Comparison of ENCODE assay signal across 1 cellular context in the genomic region with DNA sequence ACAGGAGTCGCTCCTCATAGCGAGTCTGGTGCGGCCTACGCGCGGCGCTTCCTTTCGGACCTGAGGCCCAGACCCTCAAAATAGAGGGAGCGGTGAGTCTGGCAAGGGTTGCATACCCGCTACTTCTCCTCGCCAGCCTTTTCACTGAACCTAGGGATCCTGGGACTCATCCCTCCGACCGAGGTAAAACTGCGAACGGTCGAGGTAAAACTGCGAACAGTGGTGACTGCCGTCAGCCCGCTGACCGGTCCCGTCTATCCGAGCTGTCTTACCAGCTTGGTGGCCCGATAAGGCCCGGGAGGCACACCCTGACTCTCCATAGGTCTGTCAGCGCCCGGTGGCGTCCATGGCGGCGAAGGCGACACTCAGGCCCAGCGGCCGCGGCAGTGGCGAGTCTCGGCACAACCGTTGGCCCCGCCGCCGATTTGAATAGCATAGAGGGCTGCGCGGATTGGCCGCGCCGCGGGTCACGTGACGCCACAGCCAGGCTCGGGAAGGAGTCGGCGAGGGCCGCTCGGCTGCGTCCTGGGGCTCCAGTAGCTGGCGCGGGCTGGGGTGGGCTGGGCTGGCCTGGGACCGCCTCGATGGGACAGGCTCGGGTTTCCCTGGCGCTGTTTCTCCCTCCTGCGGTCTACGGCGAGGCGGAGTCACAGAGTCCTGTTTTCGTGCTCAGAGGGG.
TF ChIP-seq lines count a peak whose summit lies in the region.

A gene with protein sequence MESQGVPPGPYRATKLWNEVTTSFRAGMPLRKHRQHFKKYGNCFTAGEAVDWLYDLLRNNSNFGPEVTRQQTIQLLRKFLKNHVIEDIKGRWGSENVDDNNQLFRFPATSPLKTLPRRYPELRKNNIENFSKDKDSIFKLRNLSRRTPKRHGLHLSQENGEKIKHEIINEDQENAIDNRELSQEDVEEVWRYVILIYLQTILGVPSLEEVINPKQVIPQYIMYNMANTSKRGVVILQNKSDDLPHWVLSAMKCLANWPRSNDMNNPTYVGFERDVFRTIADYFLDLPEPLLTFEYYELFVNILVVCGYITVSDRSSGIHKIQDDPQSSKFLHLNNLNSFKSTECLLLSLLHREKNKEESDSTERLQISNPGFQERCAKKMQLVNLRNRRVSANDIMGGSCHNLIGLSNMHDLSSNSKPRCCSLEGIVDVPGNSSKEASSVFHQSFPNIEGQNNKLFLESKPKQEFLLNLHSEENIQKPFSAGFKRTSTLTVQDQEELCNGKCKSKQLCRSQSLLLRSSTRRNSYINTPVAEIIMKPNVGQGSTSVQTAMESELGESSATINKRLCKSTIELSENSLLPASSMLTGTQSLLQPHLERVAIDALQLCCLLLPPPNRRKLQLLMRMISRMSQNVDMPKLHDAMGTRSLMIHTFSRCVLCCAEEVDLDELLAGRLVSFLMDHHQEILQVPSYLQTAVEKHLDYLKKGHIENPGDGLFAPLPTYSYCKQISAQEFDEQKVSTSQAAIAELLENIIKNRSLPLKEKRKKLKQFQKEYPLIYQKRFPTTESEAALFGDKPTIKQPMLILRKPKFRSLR (minus strand): TSS at position 403 of the 678 bp plus-strand sequence. CDS start 83 bp downstream, at position 320.

TF ChIP-seq in HepG2, 621 proteins besides CTCF, POLR2A, EP300 and RAD21 (continued from another document and continues in another):
- TF ChIP-seq ZSCAN31 (CRISPR knock-in tag; IDR thresholded peaks at IDR 0.05; ENCODE audit: low read depth) (peak; percentile 77; the same call in 1 of the 2 replicates), NFE2 (CRISPR knock-in tag; IDR thresholded peaks at IDR 0.05) (no peak), MAFF (IDR thresholded peaks at IDR 0.05; ENCODE audit: low read depth, low read length) (no peak), HMG20B (CRISPR knock-in tag; conservative IDR thresholded peaks at IDR 0.05) (no peak), ZBTB7B (CRISPR knock-in tag; IDR thresholded peaks at IDR 0.05) (no peak), ASH2L (IDR thresholded peaks at IDR 0.05; ENCODE audit: insufficient read length, low read depth, low read length) (peak; percentile 90), ZNF83 (CRISPR knock-in tag; IDR thresholded peaks at IDR 0.05; ENCODE audit: borderline replicate concordance) (no peak), HDAC1 (CRISPR knock-in tag; IDR thresholded peaks at IDR 0.05) (peak; percentile 100), KAT8 (CRISPR knock-in tag; IDR thresholded peaks at IDR 0.05) (0 out of 2 replicates have a peak, but pooled peaks have one; percentile 40), PHF5A (CRISPR knock-in tag; IDR thresholded peaks at IDR 0.05; ENCODE audit: low read depth, unreplicated experiment) (no peak), TBL1XR1 (IDR thresholded peaks at IDR 0.05; ENCODE audit: borderline replicate concordance, low read length, partially characterized antibody) (no peak), EEA1 (CRISPR knock-in tag; IDR thresholded peaks at IDR 0.05; ENCODE audit: borderline replicate concordance) (no peak), FOXJ3 (CRISPR knock-in tag; IDR thresholded peaks at IDR 0.05; ENCODE audit: borderline replicate concordance) (no peak), ZFAT (CRISPR knock-in tag; conservative IDR thresholded peaks at IDR 0.05) (no peak), ZNF670 (CRISPR knock-in tag; IDR thresholded peaks at IDR 0.05; ENCODE audit: borderline replicate concordance) (no peak), THAP11 (CRISPR knock-in tag; IDR thresholded peaks at IDR 0.05) (peak; percentile 33; the same call in 1 of the 2 replicates), HDAC2 (CRISPR knock-in tag; IDR thresholded peaks at IDR 0.05) (peak; percentile 64), NONO (IDR thresholded peaks at IDR 0.05) (no peak), NONO (CRISPR knock-in tag; conservative IDR thresholded peaks at IDR 0.05) (peak; percentile 64), ZNF713 (CRISPR knock-in tag; IDR thresholded peaks at IDR 0.05) (no peak), ZNF205 (CRISPR knock-in tag; IDR thresholded peaks at IDR 0.05) (no peak), ARHGAP35 (CRISPR knock-in tag; IDR thresholded peaks at IDR 0.05; ENCODE audit: borderline replicate concordance) (0 out of 2 replicates have a peak, but pooled peaks have one; percentile 64), MBD4 (IDR thresholded peaks at IDR 0.05; ENCODE audit: borderline replicate concordance, low read length) (no peak), ZNF615 (CRISPR knock-in tag; IDR thresholded peaks at IDR 0.05; ENCODE audit: borderline replicate concordance) (no peak), RBFOX2 (IDR thresholded peaks at IDR 0.05; ENCODE audit: low read depth, low read length) (peak; percentile 83), ZFP1 (CRISPR knock-in tag; IDR thresholded peaks at IDR 0.05) (no peak), TCF7 (IDR thresholded peaks at IDR 0.05; ENCODE audit: low read depth) (no peak), SNAPC2 (CRISPR knock-in tag; IDR thresholded peaks at IDR 0.05) (no peak)
- TF ChIP-seq, protein P1, sequence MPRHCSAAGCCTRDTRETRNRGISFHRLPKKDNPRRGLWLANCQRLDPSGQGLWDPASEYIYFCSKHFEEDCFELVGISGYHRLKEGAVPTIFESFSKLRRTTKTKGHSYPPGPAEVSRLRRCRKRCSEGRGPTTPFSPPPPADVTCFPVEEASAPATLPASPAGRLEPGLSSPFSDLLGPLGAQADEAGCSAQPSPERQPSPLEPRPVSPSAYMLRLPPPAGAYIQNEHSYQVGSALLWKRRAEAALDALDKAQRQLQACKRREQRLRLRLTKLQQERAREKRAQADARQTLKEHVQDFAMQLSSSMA (CRISPR knock-in tag; IDR thresholded peaks at IDR 0.05): no peak
- TF ChIP-seq, protein P2, sequence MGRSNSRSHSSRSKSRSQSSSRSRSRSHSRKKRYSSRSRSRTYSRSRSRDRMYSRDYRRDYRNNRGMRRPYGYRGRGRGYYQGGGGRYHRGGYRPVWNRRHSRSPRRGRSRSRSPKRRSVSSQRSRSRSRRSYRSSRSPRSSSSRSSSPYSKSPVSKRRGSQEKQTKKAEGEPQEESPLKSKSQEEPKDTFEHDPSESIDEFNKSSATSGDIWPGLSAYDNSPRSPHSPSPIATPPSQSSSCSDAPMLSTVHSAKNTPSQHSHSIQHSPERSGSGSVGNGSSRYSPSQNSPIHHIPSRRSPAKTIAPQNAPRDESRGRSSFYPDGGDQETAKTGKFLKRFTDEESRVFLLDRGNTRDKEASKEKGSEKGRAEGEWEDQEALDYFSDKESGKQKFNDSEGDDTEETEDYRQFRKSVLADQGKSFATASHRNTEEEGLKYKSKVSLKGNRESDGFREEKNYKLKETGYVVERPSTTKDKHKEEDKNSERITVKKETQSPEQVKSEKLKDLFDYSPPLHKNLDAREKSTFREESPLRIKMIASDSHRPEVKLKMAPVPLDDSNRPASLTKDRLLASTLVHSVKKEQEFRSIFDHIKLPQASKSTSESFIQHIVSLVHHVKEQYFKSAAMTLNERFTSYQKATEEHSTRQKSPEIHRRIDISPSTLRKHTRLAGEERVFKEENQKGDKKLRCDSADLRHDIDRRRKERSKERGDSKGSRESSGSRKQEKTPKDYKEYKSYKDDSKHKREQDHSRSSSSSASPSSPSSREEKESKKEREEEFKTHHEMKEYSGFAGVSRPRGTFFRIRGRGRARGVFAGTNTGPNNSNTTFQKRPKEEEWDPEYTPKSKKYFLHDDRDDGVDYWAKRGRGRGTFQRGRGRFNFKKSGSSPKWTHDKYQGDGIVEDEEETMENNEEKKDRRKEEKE (IDR thresholded peaks at IDR 0.05): no peak
- TF ChIP-seq, protein P3, sequence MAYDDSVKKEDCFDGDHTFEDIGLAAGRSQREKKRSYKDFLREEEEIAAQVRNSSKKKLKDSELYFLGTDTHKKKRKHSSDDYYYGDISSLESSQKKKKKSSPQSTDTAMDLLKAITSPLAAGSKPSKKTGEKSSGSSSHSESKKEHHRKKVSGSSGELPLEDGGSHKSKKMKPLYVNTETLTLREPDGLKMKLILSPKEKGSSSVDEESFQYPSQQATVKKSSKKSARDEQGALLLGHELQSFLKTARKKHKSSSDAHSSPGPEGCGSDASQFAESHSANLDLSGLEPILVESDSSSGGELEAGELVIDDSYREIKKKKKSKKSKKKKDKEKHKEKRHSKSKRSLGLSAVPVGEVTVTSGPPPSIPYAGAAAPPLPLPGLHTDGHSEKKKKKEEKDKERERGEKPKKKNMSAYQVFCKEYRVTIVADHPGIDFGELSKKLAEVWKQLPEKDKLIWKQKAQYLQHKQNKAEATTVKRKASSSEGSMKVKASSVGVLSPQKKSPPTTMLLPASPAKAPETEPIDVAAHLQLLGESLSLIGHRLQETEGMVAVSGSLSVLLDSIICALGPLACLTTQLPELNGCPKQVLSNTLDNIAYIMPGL (CRISPR knock-in tag; IDR thresholded peaks at IDR 0.05; ENCODE audit: borderline replicate concordance in 1 of 2, low read depth in 1 of 2): peak; percentile 28 to 82; a peak in 3 of 4 replicates
- TF ChIP-seq, protein P4, sequence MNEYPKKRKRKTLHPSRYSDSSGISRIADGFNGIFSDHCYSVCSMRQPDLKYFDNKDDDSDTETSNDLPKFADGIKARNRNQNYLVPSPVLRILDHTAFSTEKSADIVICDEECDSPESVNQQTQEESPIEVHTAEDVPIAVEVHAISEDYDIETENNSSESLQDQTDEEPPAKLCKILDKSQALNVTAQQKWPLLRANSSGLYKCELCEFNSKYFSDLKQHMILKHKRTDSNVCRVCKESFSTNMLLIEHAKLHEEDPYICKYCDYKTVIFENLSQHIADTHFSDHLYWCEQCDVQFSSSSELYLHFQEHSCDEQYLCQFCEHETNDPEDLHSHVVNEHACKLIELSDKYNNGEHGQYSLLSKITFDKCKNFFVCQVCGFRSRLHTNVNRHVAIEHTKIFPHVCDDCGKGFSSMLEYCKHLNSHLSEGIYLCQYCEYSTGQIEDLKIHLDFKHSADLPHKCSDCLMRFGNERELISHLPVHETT (CRISPR knock-in tag; conservative IDR thresholded peaks at IDR 0.05): 0 out of 2 replicates have a peak, but pooled peaks have one; percentile 8
- TF ChIP-seq, protein P5, sequence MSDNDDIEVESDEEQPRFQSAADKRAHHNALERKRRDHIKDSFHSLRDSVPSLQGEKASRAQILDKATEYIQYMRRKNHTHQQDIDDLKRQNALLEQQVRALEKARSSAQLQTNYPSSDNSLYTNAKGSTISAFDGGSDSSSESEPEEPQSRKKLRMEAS (IDR thresholded peaks at IDR 0.05): peak; percentile 76
- TF ChIP-seq, protein P6, sequence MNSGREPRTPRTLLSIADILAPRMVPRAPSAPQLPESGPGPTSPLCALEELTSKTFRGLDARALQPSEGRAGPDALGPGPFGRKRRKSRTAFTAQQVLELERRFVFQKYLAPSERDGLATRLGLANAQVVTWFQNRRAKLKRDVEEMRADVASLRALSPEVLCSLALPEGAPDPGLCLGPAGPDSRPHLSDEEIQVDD (CRISPR knock-in tag; IDR thresholded peaks at IDR 0.05; ENCODE audit: borderline replicate concordance): 0 out of 2 replicates have a peak, but pooled peaks have one; percentile 56
- TF ChIP-seq, protein P7, sequence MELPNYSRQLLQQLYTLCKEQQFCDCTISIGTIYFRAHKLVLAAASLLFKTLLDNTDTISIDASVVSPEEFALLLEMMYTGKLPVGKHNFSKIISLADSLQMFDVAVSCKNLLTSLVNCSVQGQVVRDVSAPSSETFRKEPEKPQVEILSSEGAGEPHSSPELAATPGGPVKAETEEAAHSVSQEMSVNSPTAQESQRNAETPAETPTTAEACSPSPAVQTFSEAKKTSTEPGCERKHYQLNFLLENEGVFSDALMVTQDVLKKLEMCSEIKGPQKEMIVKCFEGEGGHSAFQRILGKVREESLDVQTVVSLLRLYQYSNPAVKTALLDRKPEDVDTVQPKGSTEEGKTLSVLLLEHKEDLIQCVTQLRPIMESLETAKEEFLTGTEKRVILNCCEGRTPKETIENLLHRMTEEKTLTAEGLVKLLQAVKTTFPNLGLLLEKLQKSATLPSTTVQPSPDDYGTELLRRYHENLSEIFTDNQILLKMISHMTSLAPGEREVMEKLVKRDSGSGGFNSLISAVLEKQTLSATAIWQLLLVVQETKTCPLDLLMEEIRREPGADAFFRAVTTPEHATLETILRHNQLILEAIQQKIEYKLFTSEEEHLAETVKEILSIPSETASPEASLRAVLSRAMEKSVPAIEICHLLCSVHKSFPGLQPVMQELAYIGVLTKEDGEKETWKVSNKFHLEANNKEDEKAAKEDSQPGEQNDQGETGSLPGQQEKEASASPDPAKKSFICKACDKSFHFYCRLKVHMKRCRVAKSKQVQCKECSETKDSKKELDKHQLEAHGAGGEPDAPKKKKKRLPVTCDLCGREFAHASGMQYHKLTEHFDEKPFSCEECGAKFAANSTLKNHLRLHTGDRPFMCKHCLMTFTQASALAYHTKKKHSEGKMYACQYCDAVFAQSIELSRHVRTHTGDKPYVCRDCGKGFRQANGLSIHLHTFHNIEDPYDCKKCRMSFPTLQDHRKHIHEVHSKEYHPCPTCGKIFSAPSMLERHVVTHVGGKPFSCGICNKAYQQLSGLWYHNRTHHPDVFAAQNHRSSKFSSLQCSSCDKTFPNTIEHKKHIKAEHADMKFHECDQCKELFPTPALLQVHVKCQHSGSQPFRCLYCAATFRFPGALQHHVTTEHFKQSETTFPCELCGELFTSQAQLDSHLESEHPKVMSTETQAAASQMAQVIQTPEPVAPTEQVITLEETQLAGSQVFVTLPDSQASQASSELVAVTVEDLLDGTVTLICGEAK (IDR thresholded peaks at IDR 0.05): no peak
- TF ChIP-seq, protein P7 (CRISPR knock-in tag; IDR thresholded peaks at IDR 0.05): peak; percentile 62; the same call in 1 of the 2 replicates
- TF ChIP-seq, protein P8, sequence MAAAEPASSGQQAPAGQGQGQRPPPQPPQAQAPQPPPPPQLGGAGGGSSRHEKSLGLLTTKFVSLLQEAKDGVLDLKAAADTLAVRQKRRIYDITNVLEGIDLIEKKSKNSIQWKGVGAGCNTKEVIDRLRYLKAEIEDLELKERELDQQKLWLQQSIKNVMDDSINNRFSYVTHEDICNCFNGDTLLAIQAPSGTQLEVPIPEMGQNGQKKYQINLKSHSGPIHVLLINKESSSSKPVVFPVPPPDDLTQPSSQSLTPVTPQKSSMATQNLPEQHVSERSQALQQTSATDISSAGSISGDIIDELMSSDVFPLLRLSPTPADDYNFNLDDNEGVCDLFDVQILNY (CRISPR knock-in tag; conservative IDR thresholded peaks at IDR 0.05): peak; percentile 95
